In genomic region chr22:21009638-21010425, GRCh38 we compare ENCODE assay signal across 1 cellular context.
TF ChIP-seq lines count a peak whose summit lies in the region.

No MANE protein-coding gene starts in this region.

TF ChIP-seq in HepG2, 621 proteins besides CTCF, POLR2A, EP300 and RAD21 (continued from another document and continues in another):
- TF ChIP-seq ZNF275 (CRISPR knock-in tag; IDR thresholded peaks at IDR 0.05; ENCODE audit: borderline replicate concordance), result 0 out of 2 replicates have a peak, but pooled peaks have one; percentile 33
- TF ChIP-seq ZBTB40 (IDR thresholded peaks at IDR 0.05), result no peak
- no peak for TF ChIP-seq ZBTB40 (CRISPR knock-in tag; IDR thresholded peaks at IDR 0.05)
- TF ChIP-seq YEATS2 (CRISPR knock-in tag; IDR thresholded peaks at IDR 0.05; ENCODE audit: borderline replicate concordance), result peak; percentile 75; the same call in 1 of the 2 replicates
- TF ChIP-seq ZNF496 (CRISPR knock-in tag; IDR thresholded peaks at IDR 0.05; ENCODE audit: insufficient replicate concordance), result no peak
- no peak for TF ChIP-seq ZKSCAN8 (CRISPR knock-in tag; IDR thresholded peaks at IDR 0.05; ENCODE audit: borderline replicate concordance)
- TF ChIP-seq ATM (IDR thresholded peaks at IDR 0.05; ENCODE audit: borderline replicate concordance), result no peak
- TF ChIP-seq HOMEZ (CRISPR knock-in tag; IDR thresholded peaks at IDR 0.05; ENCODE audit: low read depth), result peak; percentile 53; the same call in 1 of the 2 replicates
- no peak for TF ChIP-seq NONO (IDR thresholded peaks at IDR 0.05)
- TF ChIP-seq NONO (CRISPR knock-in tag; conservative IDR thresholded peaks at IDR 0.05), result no peak
- TF ChIP-seq SRSF4 (IDR thresholded peaks at IDR 0.05; ENCODE audit: low read depth, low read length, poor library complexity, severe bottlenecking), result no peak
- TF ChIP-seq ZNF746 (CRISPR knock-in tag; IDR thresholded peaks at IDR 0.05), result no peak
- no peak for TF ChIP-seq ZIK1 (CRISPR knock-in tag; IDR thresholded peaks at IDR 0.05; ENCODE audit: borderline replicate concordance, low read depth)
- TF ChIP-seq MTA3 (CRISPR knock-in tag; IDR thresholded peaks at IDR 0.05), result no peak
- no peak for TF ChIP-seq MEIS1 (CRISPR knock-in tag; IDR thresholded peaks at IDR 0.05; ENCODE audit: borderline replicate concordance)
- no peak for TF ChIP-seq TERF1 (CRISPR knock-in tag; IDR thresholded peaks at IDR 0.05)
- TF ChIP-seq ZNF644 (CRISPR knock-in tag; IDR thresholded peaks at IDR 0.05; ENCODE audit: low read depth), result peak; percentile 36; the same call in 1 of the 2 replicates
- peak; percentile 97 for TF ChIP-seq ZNF232 (CRISPR knock-in tag; IDR thresholded peaks at IDR 0.05; ENCODE audit: borderline replicate concordance)
- no peak for TF ChIP-seq ZBTB42 (CRISPR knock-in tag; IDR thresholded peaks at IDR 0.05)
- TF ChIP-seq CERS6 (CRISPR knock-in tag; IDR thresholded peaks at IDR 0.05), result no peak
- no peak for TF ChIP-seq SNAI1 (CRISPR knock-in tag; IDR thresholded peaks at IDR 0.05; ENCODE audit: borderline replicate concordance)
- TF ChIP-seq PAWR (CRISPR knock-in tag; IDR thresholded peaks at IDR 0.05; ENCODE audit: borderline replicate concordance), result no peak
- no peak for TF ChIP-seq FUBP1 (CRISPR knock-in tag; IDR thresholded peaks at IDR 0.05; ENCODE audit: borderline replicate concordance)
- TF ChIP-seq TEAD3 (CRISPR knock-in tag; optimal IDR thresholded peaks at IDR 0.05; ENCODE audit: borderline replicate concordance), result peak; percentile 52
- TF ChIP-seq ZNF841 (CRISPR knock-in tag; IDR thresholded peaks at IDR 0.05; ENCODE audit: borderline replicate concordance), result no peak
- TF ChIP-seq NFATC3 (CRISPR knock-in tag; IDR thresholded peaks at IDR 0.05), result no peak
- no peak for TF ChIP-seq ZMYM3 (CRISPR knock-in tag; IDR thresholded peaks at IDR 0.05)
- no peak for TF ChIP-seq DNMT1 (CRISPR knock-in tag; IDR thresholded peaks at IDR 0.05)
- no peak for TF ChIP-seq ETS1 (CRISPR knock-in tag; IDR thresholded peaks at IDR 0.05)
- TF ChIP-seq MTERF4 (CRISPR knock-in tag; IDR thresholded peaks at IDR 0.05), result no peak
- TF ChIP-seq ZNF30 (CRISPR knock-in tag; IDR thresholded peaks at IDR 0.05), result 0 out of 2 replicates have a peak, but pooled peaks have one; percentile 56
- TF ChIP-seq ZBTB1 (CRISPR knock-in tag; IDR thresholded peaks at IDR 0.05; ENCODE audit: borderline replicate concordance), result no peak
- no peak for TF ChIP-seq DMTF1 (CRISPR knock-in tag; IDR thresholded peaks at IDR 0.05)
- TF ChIP-seq MAX (IDR thresholded peaks at IDR 0.05), result no peak
- 0 out of 2 replicates have a peak, but pooled peaks have one; percentile 41 for TF ChIP-seq PRMT3 (CRISPR knock-in tag; IDR thresholded peaks at IDR 0.05; ENCODE audit: borderline replicate concordance, low read depth)
- peak; percentile 91 for TF ChIP-seq BRCA1 (CRISPR knock-in tag; IDR thresholded peaks at IDR 0.05)
- TF ChIP-seq EHMT2 (IDR thresholded peaks at IDR 0.05; ENCODE audit: borderline replicate concordance, low read depth, low read length), result peak; percentile 82
- TF ChIP-seq EZH2 (conservative IDR thresholded peaks at IDR 0.05; ENCODE audit: low read depth, low read length), result no peak
- TF ChIP-seq IKZF1 (IDR thresholded peaks at IDR 0.05), result no peak
